Comparison of ENCODE assay signal across 8 cellular contexts in genomic region chr12:29148065-29148957, GRCh38. TPM values are rescaled to one million over a fixed set of nuclear protein-coding genes. Genes with fewer than 3 reads are reported as not detected.
A peak's percentile ranks its signal among the peaks of the same experiment; 100 is the strongest.
DNase-seq lines count a peak whose midpoint lies in the region; ATAC-seq, FAIRE-seq and TF ChIP-seq lines count a peak whose summit lies in the region.

No MANE protein-coding gene starts in this region.

- peak overlapping the region; percentile 97 for H3K4ac ChIP-seq in H1 (replicated peaks; ENCODE audit: insufficient read length, low read depth, low read length)

- H4K20me1 ChIP-seq in DND-41 (ENCODE audit: insufficient read depth, low read length) (no peaks in the 10 kb centered on the region), H1 (replicated peaks in 1 of 2; ENCODE audit: control insufficient read depth in 1 of 2, insufficient read depth in 2 of 2, low read length in 2 of 2) (no peaks in the 10 kb centered on the region)

- peak overlapping the region; percentile 69 for H4K5ac ChIP-seq in H1 (ENCODE audit: insufficient read length, low read depth, low read length)

- peak overlapping the region; percentile 30; the same call in 1 of the 2 replicates for H2AK5ac ChIP-seq in H1 (ENCODE audit: low read depth, low read length)

- H3K79me2 ChIP-seq in DND-41 (ENCODE audit: insufficient read depth, low read length), result peaks cover 17% of the 10 kb centered on the region
- H3K79me2 ChIP-seq in H1 (ENCODE audit: control insufficient read depth in 1 of 2, insufficient read depth in 2 of 2, low read length in 2 of 2), result peaks cover 0 to 14% of the 10 kb centered on the region in 2 experiments; a peak in 1 of 4 replicates

- H3K14ac ChIP-seq in H1 (ENCODE audit: insufficient read length), result peak overlapping the region; percentile 13

- H3K23ac ChIP-seq in H1 (ENCODE audit: insufficient read length), result no peak overlapping the region

- H2BK15ac ChIP-seq in H1 (ENCODE audit: low read length), result 0 out of 2 replicates have a peak overlapping the region, but pooled peaks have one; percentile 40

- TF ChIP-seq CTCF in DND-41 (IDR thresholded peaks at IDR 0.05; ENCODE audit: borderline replicate concordance, extremely low read depth, low read length, poor library complexity, severe bottlenecking), result peak; percentile 38
- no peak for TF ChIP-seq CTCF in H1 (IDR thresholded peaks at IDR 0.05; ENCODE audit: control extremely low read depth in 1 of 3, insufficient read depth in 1 of 3, low read depth in 1 of 3, low read length in 3 of 3)
- TF ChIP-seq CTCF in tibial artery (IDR thresholded peaks at IDR 0.05), result no peak

- CTCF ChIA-PET in H1 (lab: Charles Lee; ENCODE audit: partially characterized antibody), result interaction anchor here (0.6 kb wide), 1 partner anchor 75 kb away, joined by 3 read pairs; no protein-coding TSS in a partner anchor

- H2BK5ac ChIP-seq in H1 (ENCODE audit: low read depth, low read length), result peak overlapping the region; percentile 54; the same call in 1 of the 2 replicates

- FAIRE-seq in H1 (lab: Jason Lieb, UNC), result peak; percentile 32

- H2AFZ ChIP-seq in DND-41 (ENCODE audit: low read depth, low read length) (peak overlapping the region; percentile 99), H1 (ENCODE audit: low read length) (peak overlapping the region; percentile 18; the same call in 1 of the 2 replicates)

- H3K4me1 ChIP-seq in DND-41 (ENCODE audit: insufficient read depth, low read length) (peaks cover 48% of the 10 kb centered on the region), SJCRH30 (peaks cover 8% of the 10 kb centered on the region; the same call in 1 of the 2 replicates), H1 (replicated peaks in 1 of 4; ENCODE audit: control insufficient read depth in 3 of 4, insufficient read depth in 4 of 4, low read length in 3 of 4) (peaks cover 10 to 23% (median 12%) of the 10 kb centered on the region in 4 experiments), mesodermal cell (ENCODE audit: control insufficient read depth, insufficient read depth, low read length, poor library complexity, severe bottlenecking) (no peaks in the 10 kb centered on the region), tibial artery (peaks cover 0 to 17% (median 10%) of the 10 kb centered on the region in 4 donors)

- H3K4me3 ChIP-seq in DND-41 (ENCODE audit: low read depth in 1 of 2, low read length in 2 of 2) (peak overlapping the region; percentile 77 to 92), SJCRH30 (peak overlapping the region; percentile 74), H1 (ENCODE audit: extremely low read depth in 1 of 4, insufficient read depth in 2 of 4, low read depth in 3 of 4, low read length in 4 of 4) (peak overlapping the region; percentile 66 to 77 (median 72)), mesodermal cell (ENCODE audit: extremely low read depth, insufficient read depth, low read length, poor library complexity, severe bottlenecking) (peak overlapping the region; percentile 62), tibial artery (peak overlapping the region; percentile 50 to 59)

- POLR2A ChIA-PET in H1 (lab: Charles Lee; ENCODE audit: partially characterized antibody), result interaction anchor here (0.7 to 1.3 kb wide), 3 partner anchors 15 to 1643 kb away, joined by 3 to 4 read pairs (median 3); no protein-coding TSS in a partner anchor

- peaks cover 18% of the 10 kb centered on the region for H3K23me2 ChIP-seq in H1 (ENCODE audit: low read depth, low read length)

- no peak for TF ChIP-seq EP300 in H1 (IDR thresholded peaks at IDR 0.05; ENCODE audit: borderline replicate concordance in 1 of 2, low read depth in 2 of 2, low read length in 2 of 2)

- H4K8ac ChIP-seq in H1 (ENCODE audit: extremely low read depth, insufficient read depth, low read length), result peak overlapping the region; percentile 99

- peak; percentile 51 for ATAC-seq in DND-41 (ENCODE audit: insufficient read depth, low read depth)
- peak; percentile 1 for ATAC-seq in GM21786 (IDR thresholded peaks at IDR 0.05; ENCODE audit: unreplicated experiment)
- no peak for ATAC-seq in HG02885 (IDR thresholded peaks at IDR 0.05; ENCODE audit: poor library complexity, unreplicated experiment)

- H3K79me1 ChIP-seq in H1 (ENCODE audit: low read depth, low read length), result no peaks in the 10 kb centered on the region

- peak overlapping the region; percentile 41 for H2BK120ac ChIP-seq in H1 (replicated peaks; ENCODE audit: low read depth, low read length)

- H4K91ac ChIP-seq in H1 (replicated peaks; ENCODE audit: insufficient read length, low read length), result peak overlapping the region; percentile 52

- intact Hi-C loops in tibial artery (cut with DNase I; ENCODE audit: low total_unique reads), result no loop called here

- H3K4me2 ChIP-seq in DND-41 (ENCODE audit: insufficient read depth, low read length), result peak overlapping the region; percentile 85
- H3K4me2 ChIP-seq in H1 (ENCODE audit: insufficient read depth in 1 of 2, low read depth in 2 of 2, low read length in 2 of 2), result peak overlapping the region; percentile 81 to 96

- H3K9me3 ChIP-seq in DND-41 (ENCODE audit: insufficient read depth, low read length, severe bottlenecking) (no peaks in the 10 kb centered on the region), SJCRH30 (replicated peaks) (0 out of 2 replicates have a peak, but pooled peaks cover 3% of the 10 kb centered on the region), H1 (ENCODE audit: insufficient read depth in 2 of 2, low read depth in 1 of 2, low read length in 1 of 2) (no peaks in the 10 kb centered on the region), mesodermal cell (ENCODE audit: control insufficient read depth, low read length) (peaks cover 8% of the 10 kb centered on the region), tibial artery (no peaks in the 10 kb centered on the region)

- H3K27me3 ChIP-seq in DND-41 (ENCODE audit: insufficient read depth, low read length, poor library complexity) (no peaks in the 10 kb centered on the region), SJCRH30 (no peaks in the 10 kb centered on the region), H1 (replicated peaks in 1 of 4; ENCODE audit: control insufficient read depth in 3 of 4, extremely low read depth in 1 of 4, insufficient read depth in 3 of 4, low read length in 3 of 4) (peaks cover 0 to 2% (median 0%) of the 10 kb centered on the region in 4 experiments; a peak in 2 of 7 replicates), tibial artery (peaks cover 0 to 19% of the 10 kb centered on the region in 2 donors)

- WGBS in H1 (ENCODE audit: extremely low coverage in 1 of 2, insufficient coverage in 1 of 2, insufficient read length in 1 of 2, insufficient replicate concordance in 2 of 2, low coverage in 1 of 2, low lambda C conversion rate in 2 of 2, missing lambda C conversion rate in 1 of 2), 2 experiments, result 9% methylated on average over 20 of the region's 21 CpGs; no CpG with 5 or more reads in 1 of the 2 experiments
- 14 to 24% methylated on average over 9 to 11 of the region's 21 CpGs for WGBS in mesodermal cell (ENCODE audit: insufficient coverage in 2 of 2), 2 experiments

- H3K9ac ChIP-seq in DND-41 (ENCODE audit: low read depth, low read length), result peak overlapping the region; percentile 94
- H3K9ac ChIP-seq in H1 (replicated peaks in 1 of 4; ENCODE audit: extremely low read depth in 1 of 4, low read depth in 3 of 4, low read length in 3 of 4), result peak overlapping the region; percentile 53 to 90 (median 86)

- H3K27ac ChIP-seq in DND-41 (ENCODE audit: low read length) (peak overlapping the region; percentile 90), SJCRH30 (peak overlapping the region; percentile 79), H1 (ENCODE audit: low read depth, low read length) (peak overlapping the region; percentile 88), mesodermal cell (ENCODE audit: low read depth, low read length, severe bottlenecking) (no peak overlapping the region), tibial artery (peak overlapping the region; percentile 42 to 50)

- no peaks in the 10 kb centered on the region for H3K36me3 ChIP-seq in DND-41 (ENCODE audit: insufficient read depth, low read length)
- no peaks in the 10 kb centered on the region for H3K36me3 ChIP-seq in SJCRH30
- no peaks in the 10 kb centered on the region for H3K36me3 ChIP-seq in H1 (ENCODE audit: control insufficient read depth in 2 of 4, insufficient read depth in 4 of 4, low read length in 3 of 4)
- no peaks in the 10 kb centered on the region for H3K36me3 ChIP-seq in mesodermal cell (ENCODE audit: control insufficient read depth, insufficient read depth, low read length)
- H3K36me3 ChIP-seq in tibial artery, result no peaks in the 10 kb centered on the region

- TF ChIP-seq POLR2A in H1 (IDR thresholded peaks at IDR 0.05; ENCODE audit: control extremely low read depth in 1 of 2, low read depth in 2 of 2, low read length in 2 of 2), result no peak

- peak overlapping the region; percentile 85 for H3K18ac ChIP-seq in H1 (ENCODE audit: extremely low read depth, low read length)

- H3K56ac ChIP-seq in H1 (replicated peaks; ENCODE audit: insufficient read length, low read depth, low read length), result peak overlapping the region; percentile 52

- H2BK12ac ChIP-seq in H1 (ENCODE audit: low read depth, low read length), result peak overlapping the region; percentile 86

- TF ChIP-seq RAD21 in H1 (IDR thresholded peaks at IDR 0.05 in 1 of 2, conservative IDR thresholded peaks at IDR 0.05 in 1 of 2; ENCODE audit: low read depth in 2 of 2, low read length in 2 of 2), result no peak

- no peak overlapping the region; the same call in 1 of the 2 replicates for H2BK20ac ChIP-seq in H1 (ENCODE audit: low read length)

- peak; percentile 66 for DNase-seq in DND-41
- peak; percentile 34 to 47 for DNase-seq in SJCRH30
- peak in 1 of 2 experiments; percentile 51 for DNase-seq in H1 (ENCODE audit: low read depth in 1 of 2, low spot score in 2 of 2)
- peak in 1 of 2 donors; percentile 63 for DNase-seq in tibial artery
- no peak for DNase-seq in activated gamma-delta T cell (lab: John Stamatoyannopoulos, UW)

TF ChIP-seq in H1, 55 proteins besides CTCF, POLR2A, EP300 and RAD21:
- TF ChIP-seq RNF2 (IDR thresholded peaks at IDR 0.05; ENCODE audit: borderline replicate concordance, low read depth, low read length, missing control alignments, poor library complexity, severe bottlenecking), result no peak
- TF ChIP-seq MAX (IDR thresholded peaks at IDR 0.05), result 0 out of 2 replicates have a peak, but pooled peaks have one; percentile 13
TF ChIP-seq in H1: peak in this region for 1.

RNA-seq across cellular contexts. Expression of gene FAR2, which starts 0.8 kb away (rescaled TPM):
- total RNA-seq in SJCRH30 (2014; rRNA removed; shearing (Covaris generic)), result 12.6 and 19.1 TPM in 2 replicates
- total RNA-seq in H1 (2021; fragmentation: NEBNext Ultra II Directional; extraction: Animal tissue kit (Norgen Biotek cat#: 25700)), result 24.1 and 25.3 TPM in 2 replicates
- 12.8 and 24.0 TPM in 2 replicates for polyA plus RNA-seq in H1 (2011; rRNA removed)
- 16.6 TPM for polyA plus RNA-seq in H1 (2011; cell fraction: cytosol; rRNA removed)
- 17.2 TPM for polyA plus RNA-seq in H1 (2011; cell fraction: nucleus; rRNA removed)
- 20.2 to 24.5 TPM (median 20.7 TPM) in 4 replicates for polyA plus RNA-seq in H1 (2012, experiment 1 of 2)
- 1.8 TPM for polyA plus RNA-seq in H1 (2012, experiment 2 of 2)
- polyA plus RNA-seq in H1 (2013, experiment 1 of 2), result 27.6 TPM
- polyA plus RNA-seq in H1 (2013, experiment 2 of 2), result 29.5 TPM
- polyA minus RNA-seq in H1 (2011; rRNA and poly(A)+ RNA removed), result 40.2 and 70.2 TPM in 2 replicates
- polyA minus RNA-seq in H1 (2011; cell fraction: cytosol; rRNA and poly(A)+ RNA removed), result 16.8 TPM
- polyA minus RNA-seq in H1 (2011; cell fraction: nucleus; rRNA and poly(A)+ RNA removed), result 77.8 TPM
- polyA plus RNA-seq in mesodermal cell (2013, experiment 1 of 2), result 18.5 TPM
- polyA plus RNA-seq in mesodermal cell (2013, experiment 2 of 2), result 14.3 TPM
